In genomic region chr19:55437410-55437809, GRCh38 we compare ENCODE assay signal across 9 cellular contexts. TPM values are rescaled to one million over a fixed set of nuclear protein-coding genes. Genes with fewer than 3 reads are reported as not detected.
DNase-seq lines count a peak whose midpoint lies in the region; ATAC-seq, FAIRE-seq and TF ChIP-seq lines count a peak whose summit lies in the region.
"Had no signal": no experiment of that assay in that cellular context is flagged by ENCODE, and none has a peak within 500 bp of the region (broad histone marks: within the 10 kb centered on the region; RNA-seq: fewer than 3 reads in every experiment).

No MANE protein-coding gene starts in this region.

- H3K27ac ChIP-seq in GM23338 (ENCODE audit: low read depth) (no peak overlapping the region), K562 (ENCODE audit: extremely low read depth, low read depth, low read length) (no peak overlapping the region)
- H3K27ac ChIP-seq: skin epidermis had no signal

- H3K4me3 ChIP-seq in GM23338 (no peak overlapping the region), K562 (no peak overlapping the region)
- H3K4me3 ChIP-seq: skin epidermis had no signal

- no peaks in the 10 kb centered on the region; the same call in 2 of the 3 replicates for H3K36me3 Mint-ChIP-seq in GM23338 (ENCODE audit: low read depth)

- H3F3A ChIP-seq in GM23338 (replicated peaks; ENCODE audit: low read depth) = peaks cover 9% of the 10 kb centered on the region

- intact Hi-C loops in K562 (cut with micrococcal nuclease) = no loop called here

- BruUV-seq in K562 (replicated peaks; lab: Mats Ljungman, UMichigan) = no TSS peak

- H3K9me2 ChIP-seq in GM23338 (ENCODE audit: insufficient read depth) = no peaks in the 10 kb centered on the region

- no peak for TF ChIP-seq EP300 in K562 (IDR thresholded peaks at IDR 0.05; ENCODE audit: low read length)

- H3K27me3 ChIP-seq in GM23338 (ENCODE audit: insufficient read depth) = peaks cover 53% of the 10 kb centered on the region
- peaks cover 0 to 9% of the 10 kb centered on the region in 2 experiments; a peak in 2 of 5 replicates for H3K27me3 ChIP-seq in K562 (ENCODE audit: control insufficient read depth in 2 of 2, insufficient read depth in 2 of 2, low read length in 2 of 2)

- POLR2A ChIA-PET in K562 (lab: Yijun Ruan, JAX) = interaction anchor here (0.6 to 1.7 kb wide), 13 partner anchors 8 to 266 kb away, joined by 3 to 9 read pairs (median 4); partner anchors contain the start of gene UBE2S

- no peaks in the 10 kb centered on the region for H3K79me2 ChIP-seq in GM23338 (replicated peaks; ENCODE audit: insufficient read depth)
- no peaks in the 10 kb centered on the region for H3K79me2 ChIP-seq in K562 (ENCODE audit: control insufficient read depth, insufficient read depth, low read length)

- H3K27me3 Mint-ChIP-seq in GM23338 (ENCODE audit: insufficient read depth, low read depth, poor library complexity) = peaks cover 45% of the 10 kb centered on the region

- H3K9me3 Mint-ChIP-seq in GM23338 = no peaks in the 10 kb centered on the region; the same call in none of the 3 replicates

- no peak overlapping the region; the same call in 2 of the 3 replicates for H3K4me3 Mint-ChIP-seq in GM23338

- FAIRE-seq in K562 (lab: Jason Lieb, UNC) = peak; percentile 92

- 2% methylated on average over 13 of the region's 17 CpGs for WGBS in K562 (ENCODE audit: insufficient coverage, low coverage, missing lambda C conversion rate)

- H3K4me1 Mint-ChIP-seq in GM23338 = peaks cover 15% of the 10 kb centered on the region

- peak; percentile 61 for ATAC-seq in GM23338
- ATAC-seq in K562 = peak; percentile 75
- ATAC-seq in GM18870 (IDR thresholded peaks at IDR 0.05; ENCODE audit: unreplicated experiment) = no peak
- no peak for ATAC-seq in HG03432 (IDR thresholded peaks at IDR 0.05; ENCODE audit: unreplicated experiment)
- ATAC-seq in GM18907 (IDR thresholded peaks at IDR 0.05; ENCODE audit: unreplicated experiment) = no peak

- H3K4me1 ChIP-seq in GM23338 (ENCODE audit: insufficient read depth) (peaks cover 12% of the 10 kb centered on the region; the same call in 1 of the 2 replicates), K562 (replicated peaks in 1 of 2; ENCODE audit: control insufficient read depth in 2 of 2, insufficient read depth in 2 of 2, low read length in 2 of 2) (peaks cover 10 to 42% of the 10 kb centered on the region in 2 experiments)

- DNase-seq in GM23338 (ENCODE audit: low spot score) (peak; percentile 93), NCI-H2107 (lab: John Stamatoyannopoulos, UW) (peak; percentile 41), K562 (ENCODE audit: extremely low read depth in 1 of 4, low spot score in 3 of 4) (peak; percentile 78 to 86 (median 83)), lung microvascular endothelial cell (ENCODE audit: low read depth in 2 of 2) (peak; percentile 56 to 60)
- DNase-seq in activated effector memory CD4-positive, alpha-beta T cell treated with anti-CD3 and anti-CD28 coated beads, Interleukin-2, amount 50 U/mL, for 16 hours = no peak

- H3K36me3 ChIP-seq in GM23338 (ENCODE audit: insufficient read depth) (no peaks in the 10 kb centered on the region), K562 (ENCODE audit: control insufficient read depth, insufficient read depth, low read length) (no peaks in the 10 kb centered on the region)

- H3K9me1 ChIP-seq in K562 (ENCODE audit: control insufficient read depth, insufficient read depth, low read length) = no peaks in the 10 kb centered on the region

- no peak for TF ChIP-seq CTCF in GM23338 (conservative IDR thresholded peaks at IDR 0.05; ENCODE audit: low read depth in 2 of 2)
- no peak for TF ChIP-seq CTCF in K562 (IDR thresholded peaks at IDR 0.05 in 2 of 3, conservative IDR thresholded peaks at IDR 0.05 in 1 of 3; ENCODE audit: insufficient read depth in 2 of 3, low read depth in 1 of 3, low read length in 3 of 3)

- in situ Hi-C loops in K562 (cut with MboI) = loop anchor here (25.0 kb wide), 1 partner anchor 775 kb away; the partner anchor contains the start of gene LILRB4

- H3K9ac ChIP-seq in K562 (ENCODE audit: insufficient read depth in 1 of 2, low read depth in 2 of 2, low read length in 2 of 2) = no peak overlapping the region

- no peaks in the 10 kb centered on the region for H3K9me3 ChIP-seq in K562 (replicated peaks; ENCODE audit: control insufficient read depth, insufficient read depth, low read depth, low read length)

- no peak for TF ChIP-seq RAD21 in K562 (CRISPR knock-in tag; conservative IDR thresholded peaks at IDR 0.05 in 1 of 2, IDR thresholded peaks at IDR 0.05 in 1 of 2)

- H3K27ac Mint-ChIP-seq in GM23338 = no peak overlapping the region

- H4K20me1 ChIP-seq in GM23338 (replicated peaks; ENCODE audit: insufficient read depth) (no peaks in the 10 kb centered on the region), K562 (replicated peaks; ENCODE audit: control insufficient read depth, insufficient read depth, low read length) (peaks cover 14% of the 10 kb centered on the region)

- H2AFZ ChIP-seq in GM23338 = no peak overlapping the region
- H2AFZ ChIP-seq in K562 (ENCODE audit: low read depth, low read length) = no peak overlapping the region

- no peak for TF ChIP-seq POLR2A in K562 (conservative IDR thresholded peaks at IDR 0.05)

- CTCF ChIA-PET in K562 (lab: Yijun Ruan, JAX; ENCODE audit: low intra/inter-chr PET ratio) = no interaction called here

- H3K4me2 ChIP-seq in GM23338 (no peak overlapping the region), K562 (ENCODE audit: insufficient read depth, low read length) (no peak overlapping the region)

RNA-seq across cellular contexts. Expression of gene SHISA7, which starts 5.7 kb away (rescaled TPM):
- 1.4 and 1.6 TPM in 2 replicates for total RNA-seq in GM23338 (2014; rRNA removed; shearing (Covaris generic))
- polyA plus RNA-seq in GM23338 (2016; fragmentation: Nextera tagmentation; extraction: Ambion mirVana) = 0.32 and 0.37 TPM in 2 replicates
- total RNA-seq in K562 (2011; cell fraction: chromatin; rRNA removed; ENCODE audit: low replicate concordance) = 0.63 and 0.81 TPM in 2 replicates
- 0.33 and 0.39 TPM in 2 replicates for total RNA-seq in K562 (2011; cell fraction: nucleolus; rRNA removed)
- 0.29 and 0.38 TPM in 2 replicates for total RNA-seq in K562 (2011; cell fraction: nucleoplasm; rRNA removed)
- total RNA-seq in K562 (2014; rRNA removed) = 0.05 and 0.08 TPM in 2 replicates
- total RNA-seq in K562 (2014; rRNA removed; fragmentation: Illumina TruSeq; extraction: Trizol) = 0.04 and 0.13 TPM in 2 replicates
- total RNA-seq in K562 (2015; rRNA removed; fragmentation: Illumina TruSeq; extraction: Trizol) = 0.07 and 0.08 TPM in 2 replicates
- total RNA-seq in K562 (2021) = 0.34 and 0.40 TPM in 2 replicates
- 0.04 and 0.07 TPM in 2 replicates for polyA plus RNA-seq in K562 (2011; rRNA removed)
- polyA plus RNA-seq in K562 (2011; cell fraction: cytosol; rRNA removed) = 0.12 and 0.16 TPM in 2 replicates
- 0.15 and 0.51 TPM in 2 replicates for polyA plus RNA-seq in K562 (2011; cell fraction: nucleus; rRNA removed)
- polyA plus RNA-seq in K562 (2012) = 0.23 and 0.33 TPM in 2 replicates
- 0.36 TPM in 2 replicates for polyA plus RNA-seq in K562 (2014; fragmentation: Illumina TruSeq; extraction: Trizol)
- polyA plus RNA-seq in K562 (2014; fragmentation: Nextera tagmentation; extraction: Ambion mirVana) = under 1 TPM; 0.01 to 0.03 TPM
- 0.08 and 0.18 TPM in 2 replicates for polyA plus RNA-seq in K562 (2014; rRNA removed)
- polyA minus RNA-seq in K562 (2011; rRNA and poly(A)+ RNA removed) = 0.12 and 0.18 TPM in 2 replicates
- polyA minus RNA-seq in K562 (2011; cell fraction: cytosol; rRNA and poly(A)+ RNA removed) = 0.29 TPM in 1 of 2 replicates, not detected in the other
- polyA minus RNA-seq in K562 (2011; cell fraction: nucleus; rRNA and poly(A)+ RNA removed) = 0.11 and 0.27 TPM in 2 replicates
- total RNA-seq in lung microvascular endothelial cell = not detected in 2 replicates

RNA-seq across cellular contexts. Expression of gene ISOC2, which starts 24.0 kb away (rescaled TPM):
- total RNA-seq in GM23338 (2014; rRNA removed; shearing (Covaris generic)) = 82.1 and 85.2 TPM in 2 replicates
- polyA plus RNA-seq in GM23338 (2016; fragmentation: Nextera tagmentation; extraction: Ambion mirVana) (62.6 and 76.5 TPM in 2 replicates), K562 (2011; rRNA removed) (58.3 and 94.6 TPM in 2 replicates), K562 (2014; fragmentation: Illumina TruSeq; extraction: Trizol) (52.8 and 117 TPM in 2 replicates), K562 (2014; fragmentation: Nextera tagmentation; extraction: Ambion mirVana) (1 to 10 TPM; 1.2 to 6.2 TPM), K562 (2014; rRNA removed) (172 and 196 TPM in 2 replicates)
- total RNA-seq in K562 (2011; cell fraction: chromatin; rRNA removed; ENCODE audit: low replicate concordance) = 20.9 and 73.4 TPM in 2 replicates
- total RNA-seq in K562 (2011; cell fraction: nucleolus; rRNA removed) = 94.4 and 96.2 TPM in 2 replicates
- 62.6 and 89.3 TPM in 2 replicates for total RNA-seq in K562 (2011; cell fraction: nucleoplasm; rRNA removed)
- total RNA-seq in K562 (2014; rRNA removed) (229 and 491 TPM in 2 replicates), K562 (2014; rRNA removed; fragmentation: Illumina TruSeq; extraction: Trizol) (16.7 and 26.3 TPM in 2 replicates), K562 (2015; rRNA removed; fragmentation: Illumina TruSeq; extraction: Trizol) (99.3 and 105 TPM in 2 replicates), K562 (2021) (135 and 150 TPM in 2 replicates), lung microvascular endothelial cell (60.7 and 61.9 TPM in 2 replicates)
- polyA plus RNA-seq in K562 (2011; cell fraction: cytosol; rRNA removed) = 109 and 317 TPM in 2 replicates
- 145 and 201 TPM in 2 replicates for polyA plus RNA-seq in K562 (2011; cell fraction: nucleus; rRNA removed)
- 123 and 126 TPM in 2 replicates for polyA plus RNA-seq in K562 (2012)
- polyA minus RNA-seq in K562 (2011; rRNA and poly(A)+ RNA removed) = 13.9 and 17.6 TPM in 2 replicates
- 48.0 and 65.9 TPM in 2 replicates for polyA minus RNA-seq in K562 (2011; cell fraction: cytosol; rRNA and poly(A)+ RNA removed)
- polyA minus RNA-seq in K562 (2011; cell fraction: nucleus; rRNA and poly(A)+ RNA removed) = 45.9 and 53.4 TPM in 2 replicates

RNA-seq across cellular contexts. Expression of gene C19orf85, which starts 27.1 kb away (rescaled TPM):
- 0.85 and 1.7 TPM in 2 replicates for total RNA-seq in GM23338 (2014; rRNA removed; shearing (Covaris generic))
- polyA plus RNA-seq in GM23338 (2016; fragmentation: Nextera tagmentation; extraction: Ambion mirVana) = 2.1 and 3.4 TPM in 2 replicates
- not detected in 2 replicates for total RNA-seq in K562 (2011; cell fraction: chromatin; rRNA removed; ENCODE audit: low replicate concordance)
- total RNA-seq in K562 (2011; cell fraction: nucleolus; rRNA removed) = not detected in 2 replicates
- not detected in 2 replicates for total RNA-seq in K562 (2011; cell fraction: nucleoplasm; rRNA removed)
- not detected in 2 replicates for total RNA-seq in K562 (2014; rRNA removed)
- not detected in 2 replicates for total RNA-seq in K562 (2014; rRNA removed; fragmentation: Illumina TruSeq; extraction: Trizol)
- not detected in 2 replicates for total RNA-seq in K562 (2015; rRNA removed; fragmentation: Illumina TruSeq; extraction: Trizol)
- not detected in 2 replicates for total RNA-seq in K562 (2021)
- polyA plus RNA-seq in K562 (2011; rRNA removed) = not detected in 2 replicates
- polyA plus RNA-seq in K562 (2011; cell fraction: cytosol; rRNA removed) = not detected in 2 replicates
- polyA plus RNA-seq in K562 (2011; cell fraction: nucleus; rRNA removed) = not detected in 2 replicates
- not detected in 2 replicates for polyA plus RNA-seq in K562 (2012)
- polyA plus RNA-seq in K562 (2014; fragmentation: Illumina TruSeq; extraction: Trizol) = not detected in 2 replicates
- polyA plus RNA-seq in K562 (2014; fragmentation: Nextera tagmentation; extraction: Ambion mirVana) = not detected
- not detected in 2 replicates for polyA plus RNA-seq in K562 (2014; rRNA removed)
- polyA minus RNA-seq in K562 (2011; rRNA and poly(A)+ RNA removed) = not detected in 2 replicates
- not detected in 2 replicates for polyA minus RNA-seq in K562 (2011; cell fraction: cytosol; rRNA and poly(A)+ RNA removed)
- polyA minus RNA-seq in K562 (2011; cell fraction: nucleus; rRNA and poly(A)+ RNA removed) = not detected in 2 replicates
- total RNA-seq in lung microvascular endothelial cell = not detected in 2 replicates

RNA-seq across cellular contexts. Expression of gene UBE2S, which starts 29.8 kb away (rescaled TPM):
- total RNA-seq in GM23338 (2014; rRNA removed; shearing (Covaris generic)) = 363 and 469 TPM in 2 replicates
- polyA plus RNA-seq in GM23338 (2016; fragmentation: Nextera tagmentation; extraction: Ambion mirVana) (523 and 533 TPM in 2 replicates), K562 (2011; rRNA removed) (157 and 191 TPM in 2 replicates), K562 (2014; fragmentation: Illumina TruSeq; extraction: Trizol) (242 and 275 TPM in 2 replicates), K562 (2014; fragmentation: Nextera tagmentation; extraction: Ambion mirVana) (1 to 10 TPM; 1.5 to 1.6 TPM), K562 (2014; rRNA removed) (332 and 771 TPM in 2 replicates)
- total RNA-seq in K562 (2011; cell fraction: chromatin; rRNA removed; ENCODE audit: low replicate concordance) = 68.3 and 99.1 TPM in 2 replicates
- total RNA-seq in K562 (2011; cell fraction: nucleolus; rRNA removed) = 71.6 and 79.7 TPM in 2 replicates
- total RNA-seq in K562 (2011; cell fraction: nucleoplasm; rRNA removed) = 67.3 and 159 TPM in 2 replicates
- total RNA-seq in K562 (2014; rRNA removed) (959 and 1,305 TPM in 2 replicates), K562 (2014; rRNA removed; fragmentation: Illumina TruSeq; extraction: Trizol) (35.0 and 65.5 TPM in 2 replicates), K562 (2015; rRNA removed; fragmentation: Illumina TruSeq; extraction: Trizol) (97.3 and 100 TPM in 2 replicates), K562 (2021) (390 and 411 TPM in 2 replicates), lung microvascular endothelial cell (44.4 and 76.5 TPM in 2 replicates)
- polyA plus RNA-seq in K562 (2011; cell fraction: cytosol; rRNA removed) = 285 and 290 TPM in 2 replicates
- 91.9 and 117 TPM in 2 replicates for polyA plus RNA-seq in K562 (2011; cell fraction: nucleus; rRNA removed)
- polyA plus RNA-seq in K562 (2012) = 169 and 283 TPM in 2 replicates
- 30.0 and 48.2 TPM in 2 replicates for polyA minus RNA-seq in K562 (2011; rRNA and poly(A)+ RNA removed)
- polyA minus RNA-seq in K562 (2011; cell fraction: cytosol; rRNA and poly(A)+ RNA removed) = 158 and 212 TPM in 2 replicates
- polyA minus RNA-seq in K562 (2011; cell fraction: nucleus; rRNA and poly(A)+ RNA removed) = 18.3 and 33.0 TPM in 2 replicates

RNA-seq across cellular contexts. Expression of gene ZNF628, which starts 39.0 kb away (rescaled TPM):
- total RNA-seq in GM23338 (2014; rRNA removed; shearing (Covaris generic)) = 10.7 and 12.7 TPM in 2 replicates
- polyA plus RNA-seq in GM23338 (2016; fragmentation: Nextera tagmentation; extraction: Ambion mirVana) (3.9 and 4.9 TPM in 2 replicates), K562 (2011; rRNA removed) (0.18 and 0.37 TPM in 2 replicates), K562 (2014; fragmentation: Illumina TruSeq; extraction: Trizol) (0.13 and 1.1 TPM in 2 replicates), K562 (2014; fragmentation: Nextera tagmentation; extraction: Ambion mirVana) (not detected), K562 (2014; rRNA removed) (3.7 and 6.4 TPM in 2 replicates)
- total RNA-seq in K562 (2011; cell fraction: chromatin; rRNA removed; ENCODE audit: low replicate concordance) = 2.3 and 4.5 TPM in 2 replicates
- total RNA-seq in K562 (2011; cell fraction: nucleolus; rRNA removed) = 5.5 and 6.2 TPM in 2 replicates
- 2.3 and 2.4 TPM in 2 replicates for total RNA-seq in K562 (2011; cell fraction: nucleoplasm; rRNA removed)
- total RNA-seq in K562 (2014; rRNA removed) (3.7 and 5.7 TPM in 2 replicates), K562 (2014; rRNA removed; fragmentation: Illumina TruSeq; extraction: Trizol) (not detected in 2 replicates), K562 (2015; rRNA removed; fragmentation: Illumina TruSeq; extraction: Trizol) (0.76 and 1.5 TPM in 2 replicates), K562 (2021) (12.9 and 13.6 TPM in 2 replicates), lung microvascular endothelial cell (0.65 and 0.79 TPM in 2 replicates)
- 0.28 and 1.3 TPM in 2 replicates for polyA plus RNA-seq in K562 (2011; cell fraction: cytosol; rRNA removed)
- 1.6 and 3.0 TPM in 2 replicates for polyA plus RNA-seq in K562 (2011; cell fraction: nucleus; rRNA removed)
- 6.5 and 9.2 TPM in 2 replicates for polyA plus RNA-seq in K562 (2012)
- polyA minus RNA-seq in K562 (2011; rRNA and poly(A)+ RNA removed) = 0.18 and 0.21 TPM in 2 replicates
- 3.8 and 5.5 TPM in 2 replicates for polyA minus RNA-seq in K562 (2011; cell fraction: cytosol; rRNA and poly(A)+ RNA removed)
- polyA minus RNA-seq in K562 (2011; cell fraction: nucleus; rRNA and poly(A)+ RNA removed) = 1.9 and 2.0 TPM in 2 replicates

Comparison
In these comparisons a context has a peak if more than half of its experiments do, and no peak if none do; other contexts are left out.
1. ATAC-seq: peak in GM23338 (single experiment) and K562 (single experiment); none in GM18870 (single experiment), HG03432 (single experiment) and GM18907 (single experiment).